ENCODE assay signal across 21 cellular contexts in the genomic region with DNA sequence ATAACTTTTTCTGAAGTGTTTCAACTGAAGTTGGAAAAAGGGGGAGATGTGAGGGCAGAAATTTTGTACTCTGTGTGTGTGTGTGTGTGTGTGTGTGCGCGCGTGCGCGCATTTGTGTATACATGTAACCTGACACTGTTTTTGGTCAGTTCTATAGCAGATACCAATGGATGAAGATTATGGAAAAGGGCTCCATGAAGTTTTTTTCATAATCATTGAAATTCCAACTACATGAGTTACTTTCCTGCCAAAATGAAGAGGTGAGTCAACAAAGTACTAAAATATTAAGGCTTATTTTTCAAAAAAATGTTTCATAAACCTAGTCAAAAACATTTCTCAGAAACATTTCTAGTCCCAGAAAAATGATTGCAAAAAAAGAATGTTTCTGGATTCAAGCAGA. TPM values are rescaled to one million over a fixed set of nuclear protein-coding genes. Genes with fewer than 3 reads are reported as not detected.
DNase-seq lines count a peak whose midpoint lies in the region; ATAC-seq, FAIRE-seq and TF ChIP-seq lines count a peak whose summit lies in the region.
"Had no signal": no experiment of that assay in that cellular context is flagged by ENCODE, and none has a peak within 500 bp of the region (broad histone marks: within the 10 kb centered on the region; RNA-seq: fewer than 3 reads in every experiment).

No MANE protein-coding gene starts in this region.

- H3K4me1 ChIP-seq in mammary epithelial cell (ENCODE audit: insufficient read depth, low read length) (peaks cover 15% of the 10 kb centered on the region), astrocyte (ENCODE audit: insufficient read depth, low read length) (peaks cover 9% of the 10 kb centered on the region)

- H3K4me2 ChIP-seq in mammary epithelial cell (ENCODE audit: insufficient read depth, low read depth, low read length) (no peak overlapping the region), astrocyte (ENCODE audit: low read length) (peak overlapping the region; percentile 6)
- H3K4me2 ChIP-seq: smooth muscle cell had no signal

- peaks cover 53% of the 10 kb centered on the region for H3K36me3 Mint-ChIP-seq in MCF 10A (ENCODE audit: insufficient read depth, unreplicated experiment)
- H3K36me3 Mint-ChIP-seq in astrocyte (ENCODE audit: low read depth, unreplicated experiment): peaks cover 10% of the 10 kb centered on the region
- peaks cover 8 to 11% of the 10 kb centered on the region in 2 donors for H3K36me3 Mint-ChIP-seq in stimulated activated naive B cell treated with anti-CD40 and anti-IgM and Interleukin-4, amounts not matched to agents 10 μg/mL and 1 μg/mL and 100 μg/mL, for 72 hours

- H3K9me3 Mint-ChIP-seq in MCF 10A (ENCODE audit: unreplicated experiment) (no peaks in the 10 kb centered on the region), astrocyte (ENCODE audit: unreplicated experiment) (no peaks in the 10 kb centered on the region)
- H3K9me3 Mint-ChIP-seq in stimulated activated naive B cell treated with anti-CD40 and anti-IgM and Interleukin-4, amounts not matched to agents 10 μg/mL and 1 μg/mL and 100 μg/mL, for 72 hours: no peaks in the 10 kb centered on the region
- H3K9me3 Mint-ChIP-seq: activated naive CD4-positive, alpha-beta T cell treated with anti-CD3 and anti-CD28 coated beads, Interleukin-2, amount 50 U/mL, for 24 hours; CD8-positive, alpha-beta T cell; effector memory CD8-positive, alpha-beta T cell had no signal

- H3K27me3 Mint-ChIP-seq in MCF 10A (ENCODE audit: insufficient read depth, unreplicated experiment) (no peaks in the 10 kb centered on the region), astrocyte (ENCODE audit: low read depth, unreplicated experiment) (no peaks in the 10 kb centered on the region)
- H3K27me3 Mint-ChIP-seq in stimulated activated naive B cell treated with anti-CD40 and anti-IgM and Interleukin-4, amounts not matched to agents 10 μg/mL and 1 μg/mL and 100 μg/mL, for 72 hours: no peaks in the 10 kb centered on the region
- H3K27me3 Mint-ChIP-seq: activated CD4-positive, alpha-beta T cell treated with anti-CD3 and anti-CD28 coated beads for 36 hours; activated naive CD4-positive, alpha-beta T cell treated with anti-CD3 and anti-CD28 coated beads, Interleukin-2, amount 50 U/mL, for 24 hours; effector memory CD8-positive, alpha-beta T cell had no signal

- H4K20me1 ChIP-seq in mammary epithelial cell (ENCODE audit: insufficient read depth, low read length) (no peaks in the 10 kb centered on the region), astrocyte (ENCODE audit: insufficient read depth, low read length) (peaks cover 7% of the 10 kb centered on the region)

- CTCF ChIA-PET in mammary epithelial cell (lab: Charles Lee; ENCODE audit: low non-redundant PET): no interaction called here
- CTCF ChIA-PET in MCF 10A (lab: Yijun Ruan, JAX): no interaction called here

- peak; percentile 23 for FAIRE-seq in astrocyte (lab: Jason Lieb, UNC)

- H2AFZ ChIP-seq in mammary epithelial cell (ENCODE audit: low read depth, low read length) (no peak overlapping the region), astrocyte (ENCODE audit: low read depth, low read length) (no peak overlapping the region)
- H2AFZ ChIP-seq: parathyroid adenoma had no signal

- H3K79me2 ChIP-seq in mammary epithelial cell (ENCODE audit: insufficient read depth, low read length): peaks cover 62% of the 10 kb centered on the region
- H3K79me2 ChIP-seq in astrocyte (ENCODE audit: insufficient read depth, low read length): peaks cover 38% of the 10 kb centered on the region
- H3K79me2 ChIP-seq: parathyroid adenoma had no signal

- POLR2A ChIA-PET in MCF 10A (lab: Yijun Ruan, JAX): no interaction called here

- TF ChIP-seq CTCF in mammary epithelial cell (conservative IDR thresholded peaks at IDR 0.05 in 1 of 2, IDR thresholded peaks at IDR 0.05 in 1 of 2; ENCODE audit: extremely low read depth in 1 of 2, insufficient read depth in 1 of 2, low read depth in 1 of 2, low read length in 2 of 2): no peak
- no peak for TF ChIP-seq CTCF in MCF 10A (IDR thresholded peaks at IDR 0.05; ENCODE audit: unreplicated experiment)
- TF ChIP-seq CTCF in astrocyte (IDR thresholded peaks at IDR 0.05; ENCODE audit: insufficient read depth, low read depth, low read length): no peak
- TF ChIP-seq CTCF in fibroblast of the aortic adventitia (IDR thresholded peaks at IDR 0.05; ENCODE audit: insufficient read depth, low read length): no peak

- dilution Hi-C loops in mammary epithelial cell (cut with HindIII; ENCODE audit: low sequenced_read_pairs): no loop called here

- DNase-seq in mammary epithelial cell: no peak
- DNase-seq in MCF 10A (ENCODE audit: unreplicated experiment): no peak
- DNase-seq in astrocyte (ENCODE audit: low read depth): peak; percentile 77
- peak; percentile 81 for DNase-seq in fibroblast of the aortic adventitia (ENCODE audit: low read depth)
- no peak for DNase-seq in SHP77 (lab: John Stamatoyannopoulos, UW)
- DNase-seq in stimulated activated naive B cell treated with anti-CD40 and anti-IgM and Interleukin-4, amounts not matched to agents 10 μg/mL and 1 μg/mL and 100 μg/mL, for 72 hours: no peak
- no peak for DNase-seq in HPDE6-E6E7 (ENCODE audit: extremely low spot score)
- DNase-seq: activated CD4-positive, alpha-beta T cell treated with anti-CD3 and anti-CD28 coated beads for 36 hours; CD8-positive, alpha-beta T cell; effector memory CD8-positive, alpha-beta T cell; foreskin melanocyte; left ventricle myocardium inferior; NCI-H146; SIG-M5; T1000; upper lobe of left lung had no signal

- no TSS peak for BruUV-seq in mammary epithelial cell (replicated peaks; lab: Mats Ljungman, UMichigan)
- BruUV-seq in MCF 10A (replicated peaks; lab: Mats Ljungman, UMichigan): no TSS peak

- H3K27ac ChIP-seq in mammary epithelial cell (ENCODE audit: insufficient read depth, low read depth, low read length): peak overlapping the region; percentile 4
- peak overlapping the region; percentile 69 for H3K27ac ChIP-seq in astrocyte (ENCODE audit: low read depth, low read length)
- H3K27ac ChIP-seq: cardiac muscle cell, left ventricle myocardium inferior, parathyroid adenoma, upper lobe of left lung had no signal

- in situ Hi-C loops in mammary epithelial cell (cut with MboI; ENCODE audit: low sequenced_read_pairs in 2 of 2): no loop called here

- no peak overlapping the region for H3K9ac ChIP-seq in mammary epithelial cell (ENCODE audit: insufficient read depth, low read length)
- no peak overlapping the region for H3K9ac ChIP-seq in astrocyte (ENCODE audit: low read length)
- H3K9ac ChIP-seq: parathyroid adenoma had no signal

- H3K4me3 Mint-ChIP-seq in MCF 10A (ENCODE audit: unreplicated experiment): no peak overlapping the region
- no peak overlapping the region for H3K4me3 Mint-ChIP-seq in astrocyte (ENCODE audit: unreplicated experiment)
- H3K4me3 Mint-ChIP-seq in stimulated activated naive B cell treated with anti-CD40 and anti-IgM and Interleukin-4, amounts not matched to agents 10 μg/mL and 1 μg/mL and 100 μg/mL, for 72 hours: no peak overlapping the region
- H3K4me3 Mint-ChIP-seq: activated CD4-positive, alpha-beta T cell treated with anti-CD3 and anti-CD28 coated beads for 36 hours; activated naive CD4-positive, alpha-beta T cell treated with anti-CD3 and anti-CD28 coated beads, Interleukin-2, amount 50 U/mL, for 24 hours; CD8-positive, alpha-beta T cell; effector memory CD8-positive, alpha-beta T cell had no signal

- intact Hi-C loops in mammary epithelial cell (cut with micrococcal nuclease): no loop called here
- intact Hi-C loops in MCF 10A (cut with micrococcal nuclease): no loop called here

- ATAC-seq in GM21619 (IDR thresholded peaks at IDR 0.05; ENCODE audit: unreplicated experiment): no peak
- ATAC-seq in stimulated activated naive B cell treated with anti-CD40 and anti-IgM and Interleukin-4, amounts not matched to agents 10 μg/mL and 1 μg/mL and 100 μg/mL, for 72 hours (replicated peaks): no peak
- ATAC-seq: activated CD4-positive, alpha-beta T cell treated with anti-CD3 and anti-CD28 coated beads for 36 hours; CD8-positive, alpha-beta T cell; effector memory CD8-positive, alpha-beta T cell had no signal

- H3K36me3 ChIP-seq in mammary epithelial cell (ENCODE audit: insufficient read depth, low read length) (peaks cover 53% of the 10 kb centered on the region), astrocyte (ENCODE audit: insufficient read depth, low read length) (peaks cover 56% of the 10 kb centered on the region)

- H3K27ac Mint-ChIP-seq in MCF 10A (ENCODE audit: low read depth, unreplicated experiment): no peak overlapping the region
- H3K27ac Mint-ChIP-seq in astrocyte (ENCODE audit: unreplicated experiment): no peak overlapping the region
- no peak overlapping the region for H3K27ac Mint-ChIP-seq in stimulated activated naive B cell treated with anti-CD40 and anti-IgM and Interleukin-4, amounts not matched to agents 10 μg/mL and 1 μg/mL and 100 μg/mL, for 72 hours
- H3K27ac Mint-ChIP-seq: activated CD4-positive, alpha-beta T cell treated with anti-CD3 and anti-CD28 coated beads for 36 hours; activated naive CD4-positive, alpha-beta T cell treated with anti-CD3 and anti-CD28 coated beads, Interleukin-2, amount 50 U/mL, for 24 hours; CD8-positive, alpha-beta T cell; effector memory CD8-positive, alpha-beta T cell had no signal

- H3K4me1 Mint-ChIP-seq in MCF 10A (ENCODE audit: insufficient read depth, unreplicated experiment) (peaks cover 7% of the 10 kb centered on the region), astrocyte (ENCODE audit: low read depth, unreplicated experiment) (peaks cover 16% of the 10 kb centered on the region)
- peaks cover 9 to 15% of the 10 kb centered on the region in 2 donors for H3K4me1 Mint-ChIP-seq in stimulated activated naive B cell treated with anti-CD40 and anti-IgM and Interleukin-4, amounts not matched to agents 10 μg/mL and 1 μg/mL and 100 μg/mL, for 72 hours

- H3K9me3 ChIP-seq in mammary epithelial cell (replicated peaks; ENCODE audit: insufficient read depth, low read length): no peaks in the 10 kb centered on the region
- H3K9me3 ChIP-seq in astrocyte (ENCODE audit: insufficient read depth, low read depth, low read length): no peaks in the 10 kb centered on the region
- H3K9me3 ChIP-seq: left ventricle myocardium inferior, upper lobe of left lung had no signal

- H3K4me3 ChIP-seq in mammary epithelial cell (replicated peaks in 1 of 3; ENCODE audit: insufficient read depth in 1 of 3, low read depth in 2 of 3, low read length in 3 of 3) (no peak overlapping the region), astrocyte (ENCODE audit: insufficient read depth, low read depth, low read length) (no peak overlapping the region), fibroblast of the aortic adventitia (ENCODE audit: low read depth, low read length) (no peak overlapping the region)
- H3K4me3 ChIP-seq: cardiac muscle cell, left ventricle myocardium inferior, smooth muscle cell, upper lobe of left lung had no signal

- 90% methylated on average over 5 of the region's 5 CpGs for WGBS in mammary epithelial cell (ENCODE audit: low coverage, missing lambda C conversion rate)

- H3K27me3 ChIP-seq in mammary epithelial cell (ENCODE audit: insufficient read depth, low read length) (no peaks in the 10 kb centered on the region), astrocyte (ENCODE audit: insufficient read depth, low read length) (no peaks in the 10 kb centered on the region)
- H3K27me3 ChIP-seq: cardiac muscle cell, upper lobe of left lung had no signal

RNA-seq across cellular contexts. Expression of a gene that starts 25.7 kb away (rescaled TPM):
- total RNA-seq in mammary epithelial cell (10 to 100 TPM; 29.2 to 65.7 TPM), MCF 10A (2022) (56.8 and 58.1 TPM in 2 replicates), astrocyte (115 and 118 TPM in 2 replicates), fibroblast of the aortic adventitia (ENCODE audit: low replicate concordance) (20.0 and 32.7 TPM in 2 replicates)
- 43.5 TPM for polyA plus RNA-seq in mammary epithelial cell
- polyA minus RNA-seq in mammary epithelial cell: 187 TPM

Comparison
In these comparisons a context has a peak if more than half of its experiments do, and no peak if none do; other contexts are left out.
1. DNase-seq: peak in astrocyte (single experiment) and fibroblast of the aortic adventitia (single experiment); none in mammary epithelial cell (single experiment), MCF 10A (single experiment), SHP77 (0 of 2), stimulated activated naive B cell treated with anti-CD40 and anti-IgM and Interleukin-4, amounts not matched to agents 10 μg/mL and 1 μg/mL and 100 μg/mL, for 72 hours (single experiment) and HPDE6-E6E7 (single experiment).